Comparison of ENCODE assay signal across 9 cellular contexts in the genomic region with DNA sequence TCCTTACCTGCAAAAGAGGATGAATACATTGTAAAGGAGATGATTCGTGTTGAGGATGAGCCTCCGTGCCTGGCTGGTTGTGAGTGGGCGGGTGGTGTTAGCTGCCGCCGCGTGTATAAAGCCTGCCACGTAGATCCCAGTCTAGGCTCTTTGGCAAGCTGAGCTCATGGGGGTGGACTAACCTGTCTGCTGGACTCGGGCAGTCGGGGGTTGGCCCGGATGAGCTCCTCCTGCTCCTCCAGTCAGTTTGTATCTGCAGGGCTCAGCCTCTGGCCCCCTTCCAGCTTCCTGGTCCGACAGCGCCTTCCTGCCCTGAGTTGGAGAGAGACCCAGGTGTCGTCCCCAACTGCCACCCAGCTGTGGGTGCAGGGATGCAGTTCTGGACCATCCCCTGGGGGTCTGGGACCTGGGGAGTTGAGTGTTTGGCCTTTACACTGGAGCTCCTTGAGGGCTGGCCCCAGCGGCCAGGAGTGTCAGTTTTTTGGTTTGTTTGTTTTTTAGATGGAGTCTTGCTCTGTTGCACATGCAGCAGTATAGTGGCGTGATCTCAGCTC. TPM values are rescaled to one million over a fixed set of nuclear protein-coding genes. Genes with fewer than 3 reads are reported as not detected.
DNase-seq lines count a peak whose midpoint lies in the region; ATAC-seq and TF ChIP-seq lines count a peak whose summit lies in the region.
"Had no signal": no experiment of that assay in that cellular context is flagged by ENCODE, and none has a peak within 500 bp of the region (broad histone marks: within the 10 kb centered on the region; RNA-seq: fewer than 3 reads in every experiment).

No MANE protein-coding gene starts in this region.

- no peaks in the 10 kb centered on the region for H3K27me3 ChIP-seq in GM23338 (ENCODE audit: insufficient read depth)

- H3K36me3 ChIP-seq in GM23338 (ENCODE audit: insufficient read depth): no peaks in the 10 kb centered on the region; the same call in 1 of the 2 replicates

- H3K27ac ChIP-seq in GM23338 (ENCODE audit: low read depth): no peak overlapping the region

- ATAC-seq in omental fat pad (ENCODE audit: low FRiP score) (peak; percentile 35), HG02623 (IDR thresholded peaks at IDR 0.05; ENCODE audit: unreplicated experiment) (no peak), GM23338 (no peak), HG03469 (IDR thresholded peaks at IDR 0.05; ENCODE audit: unreplicated experiment) (no peak)

- peaks cover 9% of the 10 kb centered on the region for H4K20me1 ChIP-seq in GM23338 (replicated peaks; ENCODE audit: insufficient read depth)

- DNase-seq in Caki2 (ENCODE audit: low read depth): peak; percentile 86
- peak; percentile 90 for DNase-seq in NCI-H2196 treated with DMSO at 0.1 percent for 48 hours (lab: John Stamatoyannopoulos, UW; ENCODE audit: unreplicated experiment)
- DNase-seq in choroid plexus epithelial cell (ENCODE audit: low read depth): peak; percentile 35
- no peak for DNase-seq in omental fat pad (ENCODE audit: low spot score)
- DNase-seq in activated CD8-positive, alpha-beta memory T cell treated with anti-CD3 and anti-CD28 coated beads, Interleukin-2, amount 50 U/mL, for 4 hours: no peak
- no peak for DNase-seq in GM23338 (ENCODE audit: low spot score)

- peaks cover 17% of the 10 kb centered on the region for H3K27me3 Mint-ChIP-seq in GM23338 (ENCODE audit: insufficient read depth, low read depth, poor library complexity)

- TF ChIP-seq CTCF in choroid plexus epithelial cell (conservative IDR thresholded peaks at IDR 0.05; ENCODE audit: low read depth, low read length): no peak
- no peak for TF ChIP-seq CTCF in omental fat pad (IDR thresholded peaks at IDR 0.05)
- no peak for TF ChIP-seq CTCF in GM23338 (conservative IDR thresholded peaks at IDR 0.05; ENCODE audit: low read depth in 2 of 2)

- no peak overlapping the region for H3K27ac Mint-ChIP-seq in GM23338

- H3F3A ChIP-seq in GM23338 (replicated peaks; ENCODE audit: low read depth): no peaks in the 10 kb centered on the region

- H2AFZ ChIP-seq in GM23338: no peak overlapping the region

- in situ Hi-C loops in Caki2 (cut with HindIII; ENCODE audit: low pct_unique_long_range_greater_than_20kb, low sequenced_read_pairs): no loop called here

- H3K4me2 ChIP-seq in GM23338: no peak overlapping the region

- H3K9me3 Mint-ChIP-seq in GM23338: no peaks in the 10 kb centered on the region

- no peaks in the 10 kb centered on the region for H3K4me1 ChIP-seq in GM23338 (ENCODE audit: insufficient read depth)

- peaks cover 32% of the 10 kb centered on the region for H3K79me2 ChIP-seq in GM23338 (replicated peaks; ENCODE audit: insufficient read depth)

- peaks cover 9% of the 10 kb centered on the region for H3K36me3 Mint-ChIP-seq in GM23338 (ENCODE audit: low read depth)

- H3K9me2 ChIP-seq in GM23338 (ENCODE audit: insufficient read depth): no peaks in the 10 kb centered on the region

- no peak overlapping the region for H3K4me3 ChIP-seq in choroid plexus epithelial cell (ENCODE audit: low read depth, low read length)
- no peak overlapping the region for H3K4me3 ChIP-seq in GM23338

- H3K4me3 Mint-ChIP-seq in GM23338: no peak overlapping the region

- peaks cover 8% of the 10 kb centered on the region for H3K4me1 Mint-ChIP-seq in GM23338

TF ChIP-seq in GM23338, 12 proteins besides CTCF, POLR2A, EP300 and RAD21:
- TF ChIP-seq NANOG (IDR thresholded peaks at IDR 0.05; ENCODE audit: borderline replicate concordance) (no peak), EZH2 (IDR thresholded peaks at IDR 0.05; ENCODE audit: low read depth, unreplicated experiment) (no peak), POLR2AphosphoS5 (IDR thresholded peaks at IDR 0.05; ENCODE audit: low read depth) (no peak)
- TF ChIP-seq, protein P1, sequence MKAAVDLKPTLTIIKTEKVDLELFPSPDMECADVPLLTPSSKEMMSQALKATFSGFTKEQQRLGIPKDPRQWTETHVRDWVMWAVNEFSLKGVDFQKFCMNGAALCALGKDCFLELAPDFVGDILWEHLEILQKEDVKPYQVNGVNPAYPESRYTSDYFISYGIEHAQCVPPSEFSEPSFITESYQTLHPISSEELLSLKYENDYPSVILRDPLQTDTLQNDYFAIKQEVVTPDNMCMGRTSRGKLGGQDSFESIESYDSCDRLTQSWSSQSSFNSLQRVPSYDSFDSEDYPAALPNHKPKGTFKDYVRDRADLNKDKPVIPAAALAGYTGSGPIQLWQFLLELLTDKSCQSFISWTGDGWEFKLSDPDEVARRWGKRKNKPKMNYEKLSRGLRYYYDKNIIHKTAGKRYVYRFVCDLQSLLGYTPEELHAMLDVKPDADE (IDR thresholded peaks at IDR 0.05): no peak

RNA-seq across cellular contexts. Expression of a gene that starts 20.9 kb away (rescaled TPM):
- total RNA-seq in Caki2 (2014; rRNA removed; shearing (Covaris generic); ENCODE audit: low replicate concordance): 169 and 181 TPM in 2 replicates
- total RNA-seq in omental fat pad: 10 to 100 TPM; 32.9 to 58.1 (median 46.8) TPM
- 104 and 107 TPM in 2 replicates for total RNA-seq in GM23338 (2014; rRNA removed; shearing (Covaris generic))
- polyA plus RNA-seq in GM23338 (2016; fragmentation: Nextera tagmentation; extraction: Ambion mirVana): 268 and 277 TPM in 2 replicates

RNA-seq across cellular contexts. Expression of a gene that starts 21.6 kb away (rescaled TPM):
- 350 and 590 TPM in 2 replicates for total RNA-seq in Caki2 (2014; rRNA removed; shearing (Covaris generic); ENCODE audit: low replicate concordance)
- total RNA-seq in omental fat pad: 100 to 1,000 TPM; 194 to 357 (median 322) TPM
- total RNA-seq in GM23338 (2014; rRNA removed; shearing (Covaris generic)): 289 and 398 TPM in 2 replicates
- 463 and 501 TPM in 2 replicates for polyA plus RNA-seq in GM23338 (2016; fragmentation: Nextera tagmentation; extraction: Ambion mirVana)

RNA-seq across cellular contexts. Expression of a gene that starts 32.1 kb away (rescaled TPM):
- 160 and 173 TPM in 2 replicates for total RNA-seq in Caki2 (2014; rRNA removed; shearing (Covaris generic); ENCODE audit: low replicate concordance)
- 100 to 1,000 TPM in 3 of 4 donors, 10 to 100 TPM in 1; 67.5 to 669 (median 116) TPM for total RNA-seq in omental fat pad
- total RNA-seq in GM23338 (2014; rRNA removed; shearing (Covaris generic)): 53.3 TPM in 2 replicates
- polyA plus RNA-seq in GM23338 (2016; fragmentation: Nextera tagmentation; extraction: Ambion mirVana): 43.2 and 44.0 TPM in 2 replicates

RNA-seq across cellular contexts. Expression of a gene that starts 32.6 kb away (rescaled TPM):
- not detected in 2 replicates for total RNA-seq in Caki2 (2014; rRNA removed; shearing (Covaris generic); ENCODE audit: low replicate concordance)
- under 1 TPM in 1 of 4 donors, not detected in 3; 0.19 TPM for total RNA-seq in omental fat pad
- 0.17 TPM in 1 of 2 replicates, not detected in the other for total RNA-seq in GM23338 (2014; rRNA removed; shearing (Covaris generic))
- 0.21 TPM in 1 of 2 replicates, not detected in the other for polyA plus RNA-seq in GM23338 (2016; fragmentation: Nextera tagmentation; extraction: Ambion mirVana)
- total RNA-seq: pulmonary artery endothelial cell had no signal

RNA-seq across cellular contexts. Expression of a gene that starts 54.4 kb away (rescaled TPM):
- 321 and 340 TPM in 2 replicates for total RNA-seq in Caki2 (2014; rRNA removed; shearing (Covaris generic); ENCODE audit: low replicate concordance)
- 10 to 100 TPM; 47.0 to 77.6 (median 59.0) TPM for total RNA-seq in omental fat pad
- 92.3 and 106 TPM in 2 replicates for total RNA-seq in GM23338 (2014; rRNA removed; shearing (Covaris generic))
- polyA plus RNA-seq in GM23338 (2016; fragmentation: Nextera tagmentation; extraction: Ambion mirVana): 50.9 and 51.6 TPM in 2 replicates

Comparison
In these comparisons a context has a peak if more than half of its experiments do, and no peak if none do; other contexts are left out.
1. DNase-seq: peak in Caki2 (single experiment), NCI-H2196 treated with DMSO at 0.1 percent for 48 hours (single experiment) and choroid plexus epithelial cell (single experiment); none in omental fat pad (single experiment), activated CD8-positive, alpha-beta memory T cell treated with anti-CD3 and anti-CD28 coated beads, Interleukin-2, amount 50 U/mL, for 4 hours (single experiment) and GM23338 (single experiment).